ENCODE assay signal across 28 cellular contexts in the genomic region with DNA sequence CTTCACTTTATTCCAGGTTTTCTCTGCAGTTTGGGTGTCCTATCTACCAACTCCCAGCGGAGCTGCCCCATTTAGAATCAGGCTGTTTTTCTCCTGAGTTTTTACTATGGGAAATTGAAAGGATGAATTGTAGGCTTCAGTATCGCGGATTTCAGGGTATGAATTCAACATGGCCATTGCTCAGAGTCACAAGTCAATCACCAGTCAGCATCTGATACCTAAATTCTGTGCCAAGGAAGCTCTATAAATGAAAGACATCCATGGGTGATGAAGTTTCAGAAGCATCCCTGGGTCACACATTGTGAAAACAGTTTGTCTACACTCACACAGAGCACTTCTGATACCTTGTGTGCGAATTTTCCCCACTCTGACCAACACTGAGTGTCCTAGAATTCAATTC. TPM values are rescaled to one million over a fixed set of nuclear protein-coding genes. Genes with fewer than 3 reads are reported as not detected.
"Had no signal": no experiment of that assay in that cellular context is flagged by ENCODE, and none has a peak within 500 bp of the region (broad histone marks: within the 10 kb centered on the region; RNA-seq: fewer than 3 reads in every experiment).

No MANE protein-coding gene starts in this region.

- DNase-seq: activated CD4-positive, alpha-beta memory T cell treated with anti-CD3 and anti-CD28 coated beads for 36 hours; activated CD4-positive, alpha-beta T cell treated with anti-CD3 and anti-CD28 coated beads for 36 hours; activated CD4-positive, alpha-beta T cell treated with anti-CD3 and anti-CD28 coated beads, Interleukin-2, amount 10 ng/mL, durations not matched to agents 24 days and 14 days; activated CD4-positive, CD25-positive, alpha-beta regulatory T cell; activated CD4-positive, CD25-positive, alpha-beta regulatory T cell treated with anti-CD3 and anti-CD28 coated beads, Interleukin-2, amount 50 U/mL, for 72 hours; activated CD8-positive, alpha-beta memory T cell treated with anti-CD3 and anti-CD28 coated beads, Interleukin-2, amount 10 ng/mL, durations not matched to agents 7 days and 5 days; activated CD8-positive, alpha-beta memory T cell treated with anti-CD3 and anti-CD28 coated beads, Interleukin-2, amount 50 U/mL, for 4 hours; activated CD8-positive, alpha-beta T cell treated with anti-CD3 and anti-CD28 coated beads, Interleukin-2, amount 10 ng/mL, durations not matched to agents 7 days and 5 days; activated effector memory CD4-positive, alpha-beta T cell treated with anti-CD3 and anti-CD28 coated beads, Interleukin-2, amount 50 U/mL, for 16 hours; activated naive CD4-positive, alpha-beta T cell treated with anti-CD3 and anti-CD28 coated beads for 36 hours; activated naive CD8-positive, alpha-beta T cell treated with anti-CD3 and anti-CD28 coated beads for 36 hours; activated naive CD8-positive, alpha-beta T cell treated with anti-CD3 and anti-CD28 coated beads, Interleukin-2, amount 50 U/mL, for 24 hours; activated T-cell treated with anti-CD3 and anti-CD28 coated beads, Interleukin-2, amount 50 U/mL, for 1 hour; activated T-cell treated with anti-CD3 and anti-CD28 coated beads, Interleukin-2, amount 50 U/mL, for 48 hours; adrenal gland; amygdala; dorsolateral prefrontal cortex; effector memory CD4-positive, alpha-beta T cell; endodermal cell; foreskin fibroblast; gastrocnemius medialis; glutamatergic neuron; T-helper 2 cell had no signal

- H3K4me3 ChIP-seq: adrenal gland, ascending aorta, breast epithelium, coronary artery, dorsolateral prefrontal cortex, gastrocnemius medialis, heart left ventricle had no signal

- H3K27me3 ChIP-seq: adrenal gland, ascending aorta, breast epithelium, dorsolateral prefrontal cortex, gastrocnemius medialis, heart left ventricle had no signal

- H3K36me3 ChIP-seq: adrenal gland, ascending aorta, breast epithelium, gastrocnemius medialis, heart left ventricle had no signal

- H3K27ac ChIP-seq: ascending aorta, breast epithelium, coronary artery, dorsolateral prefrontal cortex, gastrocnemius medialis, heart left ventricle had no signal

- H3K4me1 ChIP-seq: ascending aorta, breast epithelium, heart left ventricle had no signal

- H3K9me3 ChIP-seq: adrenal gland, ascending aorta, breast epithelium, gastrocnemius medialis, heart left ventricle had no signal

RNA-seq across cellular contexts. Expression of gene DEGS2, which starts 43.7 kb away (rescaled TPM):
- total RNA-seq: activated CD8-positive, alpha-beta memory T cell treated with anti-CD3 and anti-CD28 coated beads, Interleukin-2, amount 10 ng/mL, durations not matched to agents 7 days and 5 days; cardiac septum had no signal
